Comparison of ENCODE assay signal across 18 cellular contexts in the genomic region with DNA sequence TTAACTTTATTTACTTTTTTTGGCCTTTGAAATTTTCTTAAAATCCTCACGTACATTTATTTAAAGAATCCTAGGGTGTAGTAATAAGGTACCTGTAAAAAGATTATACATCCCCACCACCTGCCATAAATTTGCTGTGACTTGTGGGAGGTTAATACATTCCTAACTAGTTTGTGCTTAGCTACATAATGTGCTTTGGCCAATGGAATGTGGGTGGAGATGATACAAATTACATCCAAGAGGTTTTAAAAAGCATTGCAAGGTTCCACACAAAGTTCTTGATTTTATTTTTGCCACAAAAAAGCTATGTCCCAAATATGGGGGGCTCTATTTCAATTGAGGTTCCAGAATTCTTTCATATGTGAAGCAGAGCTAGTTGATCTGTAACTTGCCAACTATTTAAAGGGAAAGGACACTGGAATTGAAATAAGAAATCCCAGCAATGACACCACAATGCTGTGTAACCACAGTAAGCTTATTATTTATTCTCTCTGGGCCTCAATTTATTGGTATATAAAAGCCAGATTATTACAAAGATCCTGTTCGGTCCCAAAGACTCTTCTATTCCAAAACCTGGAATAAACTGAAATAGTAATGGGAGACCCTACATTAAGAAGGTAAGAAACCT. TPM values are rescaled to one million over a fixed set of nuclear protein-coding genes. Genes with fewer than 3 reads are reported as not detected.
A peak's percentile ranks its signal among the peaks of the same experiment; 100 is the strongest.
DNase-seq lines count a peak whose midpoint lies in the region; TF ChIP-seq lines count a peak whose summit lies in the region.
"Had no signal": no experiment of that assay in that cellular context is flagged by ENCODE, and none has a peak within 500 bp of the region (broad histone marks: within the 10 kb centered on the region; RNA-seq: fewer than 3 reads in every experiment).

No MANE protein-coding gene starts in this region.

- H3K9ac ChIP-seq in neural progenitor cell, result no peak overlapping the region

- H3K27ac ChIP-seq in epithelial cell of prostate (peak overlapping the region; percentile 97), Peyer's patch (no peak overlapping the region), dorsolateral prefrontal cortex (no peak overlapping the region), neural progenitor cell (no peak overlapping the region)
- H3K27ac ChIP-seq: C4-2B, PC-9 had no signal

- H3K36me3 Mint-ChIP-seq in neural crest cell (ENCODE audit: low read depth) (peaks cover 17% of the 10 kb centered on the region), neural progenitor cell (peaks cover 22% of the 10 kb centered on the region)
- H3K36me3 Mint-ChIP-seq: stimulated activated memory B cell treated with anti-CD40 and anti-IgM and Interleukin-4, amounts not matched to agents 10 μg/mL and 1 μg/mL and 100 μg/mL, for 72 hours had no signal

- H3K4me1 ChIP-seq in Peyer's patch (no peaks in the 10 kb centered on the region), neural progenitor cell (no peaks in the 10 kb centered on the region)

- H3K4me3 Mint-ChIP-seq in neural crest cell (no peak overlapping the region), neural progenitor cell (no peak overlapping the region)
- H3K4me3 Mint-ChIP-seq: activated CD4-positive, alpha-beta T cell treated with anti-CD3 and anti-CD28 coated beads, Interleukin-2, amount 10 ng/mL, durations not matched to agents 24 days and 14 days; brain; stimulated activated memory B cell treated with anti-CD40 and anti-IgM and Interleukin-4, amounts not matched to agents 10 μg/mL and 1 μg/mL and 100 μg/mL, for 72 hours had no signal

- no peak overlapping the region for H3K27ac Mint-ChIP-seq in neural crest cell (ENCODE audit: unreplicated experiment)
- H3K27ac Mint-ChIP-seq in neural progenitor cell, result no peak overlapping the region
- H3K27ac Mint-ChIP-seq: activated CD4-positive, alpha-beta T cell treated with anti-CD3 and anti-CD28 coated beads, Interleukin-2, amount 10 ng/mL, durations not matched to agents 24 days and 14 days; stimulated activated memory B cell treated with anti-CD40 and anti-IgM and Interleukin-4, amounts not matched to agents 10 μg/mL and 1 μg/mL and 100 μg/mL, for 72 hours had no signal

- H2AFZ ChIP-seq in neural progenitor cell (replicated peaks), result no peak overlapping the region
- H2AFZ ChIP-seq: PC-9 had no signal

- intact Hi-C loops in dorsolateral prefrontal cortex (cut with DNase I), result no loop called here

- TF ChIP-seq CTCF in neural crest cell (conservative IDR thresholded peaks at IDR 0.05) (peak; percentile 26), Peyer's patch (IDR thresholded peaks at IDR 0.05) (no peak), dorsolateral prefrontal cortex (IDR thresholded peaks at IDR 0.05 in 54 of 56, conservative IDR thresholded peaks at IDR 0.05 in 2 of 56; ENCODE audit: low read depth in 1 of 56, partially characterized antibody in 56 of 56) (no peak), neural progenitor cell (IDR thresholded peaks at IDR 0.05) (no peak)

- no peaks in the 10 kb centered on the region for H4K20me1 ChIP-seq in neural progenitor cell (ENCODE audit: low read depth)

- H3K4me2 ChIP-seq in neural progenitor cell, result no peak overlapping the region
- H3K4me2 ChIP-seq: PC-9 had no signal

- no peak for TF ChIP-seq POLR2A in Peyer's patch (IDR thresholded peaks at IDR 0.05)

- H3K4me3 ChIP-seq in Peyer's patch, result no peak overlapping the region
- H3K4me3 ChIP-seq in dorsolateral prefrontal cortex, result no peak overlapping the region
- H3K4me3 ChIP-seq in neural progenitor cell, result no peak overlapping the region
- H3K4me3 ChIP-seq: PC-9 had no signal

- H3K27me3 ChIP-seq in Peyer's patch (no peaks in the 10 kb centered on the region), dorsolateral prefrontal cortex (no peaks in the 10 kb centered on the region), neural progenitor cell (no peaks in the 10 kb centered on the region)

- peaks cover 2% of the 10 kb centered on the region for H3K79me2 ChIP-seq in neural progenitor cell (ENCODE audit: low read depth)

- H3F3A ChIP-seq in neural progenitor cell (ENCODE audit: low read depth), result no peaks in the 10 kb centered on the region

- H3K4me1 Mint-ChIP-seq in neural crest cell, result no peaks in the 10 kb centered on the region
- no peaks in the 10 kb centered on the region for H3K4me1 Mint-ChIP-seq in neural progenitor cell
- H3K4me1 Mint-ChIP-seq: stimulated activated memory B cell treated with anti-CD40 and anti-IgM and Interleukin-4, amounts not matched to agents 10 μg/mL and 1 μg/mL and 100 μg/mL, for 72 hours had no signal

- no peaks in the 10 kb centered on the region for H3K9me3 Mint-ChIP-seq in neural crest cell
- no peaks in the 10 kb centered on the region for H3K9me3 Mint-ChIP-seq in neural progenitor cell
- H3K9me3 Mint-ChIP-seq: activated CD4-positive, alpha-beta T cell treated with anti-CD3 and anti-CD28 coated beads, Interleukin-2, amount 10 ng/mL, durations not matched to agents 24 days and 14 days; brain; stimulated activated memory B cell treated with anti-CD40 and anti-IgM and Interleukin-4, amounts not matched to agents 10 μg/mL and 1 μg/mL and 100 μg/mL, for 72 hours had no signal

- H3K36me3 ChIP-seq in Peyer's patch (no peaks in the 10 kb centered on the region), neural progenitor cell (peaks cover 55% of the 10 kb centered on the region)

- in situ Hi-C loops in Caki2 (cut with HindIII; ENCODE audit: low pct_unique_long_range_greater_than_20kb, low sequenced_read_pairs), result no loop called here

- peak; percentile 57 for DNase-seq in Caki2 (ENCODE audit: low read depth)
- peak; percentile 15 for DNase-seq in RKO (ENCODE audit: low spot score)
- peak; percentile 40 for DNase-seq in epithelial cell of prostate (ENCODE audit: low read depth, low spot score)
- no peak for DNase-seq in neural crest cell (ENCODE audit: low read depth, low spot score)
- no peak for DNase-seq in Peyer's patch
- DNase-seq in dorsolateral prefrontal cortex, result no peak
- no peak for DNase-seq in neural progenitor cell (ENCODE audit: low spot score)
- no peak for DNase-seq in NCI-H524 treated with DMSO at 0.1 percent for 48 hours (lab: John Stamatoyannopoulos, UW)
- DNase-seq: activated CD4-positive, alpha-beta T cell treated with anti-CD3 and anti-CD28 coated beads, Interleukin-2, amount 10 ng/mL, durations not matched to agents 24 days and 14 days; activated T-cell treated with anti-CD3 and anti-CD28 coated beads, Interleukin-2, amount 50 U/mL, for 48 hours; NCI-H1092 treated with DMSO at 0.1 percent for 48 hours; NCI-H446 treated with DMSO at 0.1 percent for 48 hours; PC-9; stimulated activated CD4-positive, alpha-beta T cell treated with anti-CD3 and anti-CD28 coated beads, Interleukin-4, amount 100 ng/mL, for 24 hours; T-helper 2 cell had no signal

- H3K27me3 Mint-ChIP-seq in neural crest cell (ENCODE audit: low read depth) (no peaks in the 10 kb centered on the region), neural progenitor cell (ENCODE audit: insufficient read depth, low read depth) (no peaks in the 10 kb centered on the region)
- H3K27me3 Mint-ChIP-seq: activated CD4-positive, alpha-beta T cell treated with anti-CD3 and anti-CD28 coated beads, Interleukin-2, amount 10 ng/mL, durations not matched to agents 24 days and 14 days; brain; stimulated activated memory B cell treated with anti-CD40 and anti-IgM and Interleukin-4, amounts not matched to agents 10 μg/mL and 1 μg/mL and 100 μg/mL, for 72 hours had no signal

- H3K9me3 ChIP-seq in Peyer's patch (no peaks in the 10 kb centered on the region), neural progenitor cell (ENCODE audit: low read depth) (no peaks in the 10 kb centered on the region)

RNA-seq across cellular contexts. Expression of a gene that starts 15.7 kb away (rescaled TPM):
- total RNA-seq in Caki2 (2014; rRNA removed; shearing (Covaris generic); ENCODE audit: low replicate concordance), result 14.5 and 21.4 TPM in 2 replicates
- 53.3 and 57.6 TPM in 2 replicates for total RNA-seq in neural crest cell
- 10 to 100 TPM in 1 of 4 donors, 1 to 10 TPM in 3; 3.2 to 10.7 (median 4.3) TPM for total RNA-seq in Peyer's patch
- total RNA-seq in dorsolateral prefrontal cortex, result under 1 TPM in 116 of 120 experiments, not detected in 4; 0.06 to 0.85 (median 0.23) TPM
- 95.5 and 146 TPM in 2 replicates for total RNA-seq in neural progenitor cell (ENCODE audit: low replicate concordance)

Comparison
In these comparisons a context has a peak if more than half of its experiments do, and no peak if none do; other contexts are left out.
1. DNase-seq: peak in Caki2 (single experiment), RKO (single experiment) and epithelial cell of prostate (single experiment); none in neural crest cell (single experiment), Peyer's patch (0 of 3), dorsolateral prefrontal cortex (0 of 10), neural progenitor cell (single experiment) and NCI-H524 treated with DMSO at 0.1 percent for 48 hours (single experiment).